ENCODE assay signal across 23 cellular contexts in genomic region chr20:40826699-40827098, GRCh38.
"Had no signal": no experiment of that assay in that cellular context is flagged by ENCODE, and none has a peak within 500 bp of the region (broad histone marks: within the 10 kb centered on the region; RNA-seq: fewer than 3 reads in every experiment).

No MANE protein-coding gene starts in this region.

- H3K4me3 ChIP-seq: colonic mucosa, coronary artery, dorsolateral prefrontal cortex, esophagus muscularis mucosa, esophagus squamous epithelium, gastrocnemius medialis, gastroesophageal sphincter, heart left ventricle, heart right ventricle had no signal

- ATAC-seq: effector memory CD8-positive, alpha-beta T cell; esophagus mucosa; foreskin keratinocyte; gastrocnemius medialis; gastroesophageal sphincter; heart left ventricle; heart right ventricle had no signal

- H3K36me3 ChIP-seq: colonic mucosa, esophagus muscularis mucosa, esophagus squamous epithelium, gastrocnemius medialis, gastroesophageal sphincter, heart left ventricle, heart right ventricle had no signal

- H3K4me1 ChIP-seq: colonic mucosa, esophagus squamous epithelium, foreskin keratinocyte, gastrocnemius medialis, gastroesophageal sphincter, heart left ventricle, heart right ventricle had no signal

- H3K9me3 ChIP-seq: colonic mucosa, esophagus squamous epithelium, gastrocnemius medialis had no signal

- DNase-seq: colonic mucosa; cortex of kidney; dermis blood vessel endothelial cell; dorsolateral prefrontal cortex; effector CD4-positive, alpha-beta T cell; effector CD8-positive, alpha-beta T cell; effector memory CD4-positive, alpha-beta T cell; effector memory CD8-positive, alpha-beta T cell; endodermal cell; erythroblast; esophagus squamous epithelium; foreskin fibroblast; foreskin keratinocyte; foreskin melanocyte; gastrocnemius medialis; glutamatergic neuron; head of caudate nucleus; heart left ventricle; heart right ventricle had no signal
